10 cellular contexts compared by ENCODE assay signal in genomic region chr2:70887550-70888229, GRCh38. TPM values are rescaled to one million over a fixed set of nuclear protein-coding genes. Genes with fewer than 3 reads are reported as not detected.
DNase-seq lines count a peak whose midpoint lies in the region; ATAC-seq and TF ChIP-seq lines count a peak whose summit lies in the region.
"Had no signal": no experiment of that assay in that cellular context is flagged by ENCODE, and none has a peak within 500 bp of the region (broad histone marks: within the 10 kb centered on the region; RNA-seq: fewer than 3 reads in every experiment).

No MANE protein-coding gene starts in this region.

- POLR2A ChIA-PET in PC-3 (lab: Charles Lee; ENCODE audit: unreplicated experiment) = no interaction called here

- no TSS peak for BruUV-seq in PC-3 (replicated peaks; lab: Mats Ljungman, UMichigan)

- peaks cover 29% of the 10 kb centered on the region for H3K4me1 Mint-ChIP-seq in endodermal cell
- peaks cover 26% of the 10 kb centered on the region for H3K4me1 Mint-ChIP-seq in nephron progenitor cell

- H3F3A ChIP-seq in PC-3 (ENCODE audit: low read length, unreplicated experiment) = no peaks in the 10 kb centered on the region

- CTCF ChIA-PET in PC-3 (lab: Charles Lee) = no interaction called here

- peaks cover 6% of the 10 kb centered on the region for H3K9me3 ChIP-seq in endodermal cell (ENCODE audit: control insufficient read depth, low read length)
- H3K9me3 ChIP-seq in PC-3 (ENCODE audit: low read length) = no peaks in the 10 kb centered on the region

- no peak overlapping the region for H2AFZ ChIP-seq in PC-3 (ENCODE audit: low read length)

- H3K79me2 ChIP-seq in PC-3 (ENCODE audit: low read length) = no peaks in the 10 kb centered on the region

- H4K20me1 ChIP-seq in PC-3 (ENCODE audit: low read length) = no peaks in the 10 kb centered on the region

- H3K4me3 ChIP-seq in endodermal cell (ENCODE audit: low read length) (peak overlapping the region; percentile 77), PC-3 (ENCODE audit: low read length) (no peak overlapping the region)

- DNase-seq in DMS 273 (lab: John Stamatoyannopoulos, UW; ENCODE audit: unreplicated experiment) (peak; percentile 87), DMS 273 treated with DMSO at 0.1 percent for 48 hours (lab: John Stamatoyannopoulos, UW) (no peak), NCI-H510A (lab: John Stamatoyannopoulos, UW) (peak; percentile 85), endodermal cell (peak; percentile 90), nephron progenitor cell (peak; percentile 78), NCI-H128 (lab: John Stamatoyannopoulos, UW; ENCODE audit: unreplicated experiment) (no peak), PC-3 (no peak)

- H3K4me2 ChIP-seq in PC-3 (ENCODE audit: low read length) = no peak overlapping the region

- H3K27ac Mint-ChIP-seq in endodermal cell (no peak overlapping the region), nephron progenitor cell (no peak overlapping the region)

- no peak for TF ChIP-seq CTCF in endodermal cell (conservative IDR thresholded peaks at IDR 0.05)
- no peak for TF ChIP-seq CTCF in nephron progenitor cell (IDR thresholded peaks at IDR 0.05)
- TF ChIP-seq CTCF in PC-3 (conservative IDR thresholded peaks at IDR 0.05; ENCODE audit: low read depth, low read length) = no peak

- H3K9me2 ChIP-seq in PC-3 (replicated peaks; ENCODE audit: low read length) = no peaks in the 10 kb centered on the region

- WGBS in endodermal cell (ENCODE audit: insufficient coverage in 1 of 2, insufficient read length in 1 of 2), 2 experiments = 1 to 4% methylated on average over 21 to 56 of the region's 56 CpGs

- peaks cover 100% of the 10 kb centered on the region for H3K27me3 ChIP-seq in endodermal cell (ENCODE audit: control insufficient read depth, insufficient read depth, low read length, poor library complexity, severe bottlenecking)
- peaks cover 44% of the 10 kb centered on the region for H3K27me3 ChIP-seq in PC-3 (ENCODE audit: low read length)

- H3K4me3 Mint-ChIP-seq in endodermal cell (peak overlapping the region; percentile 58), nephron progenitor cell (peak overlapping the region; percentile 71)

- intact Hi-C loops in PC-3 (cut with micrococcal nuclease) = no loop called here

- H3K9ac ChIP-seq in endodermal cell (ENCODE audit: extremely low read depth, low read length, poor library complexity, severe bottlenecking) (no peak overlapping the region), PC-3 (ENCODE audit: low read length) (no peak overlapping the region)

- H3K9me3 Mint-ChIP-seq in endodermal cell (no peaks in the 10 kb centered on the region), nephron progenitor cell (peaks cover 10% of the 10 kb centered on the region)

- ATAC-seq in HG03196 (IDR thresholded peaks at IDR 0.05; ENCODE audit: unreplicated experiment) (no peak), PC-3 (no peak)

- no peaks in the 10 kb centered on the region for H3K4me1 ChIP-seq in endodermal cell (ENCODE audit: control insufficient read depth, insufficient read depth, low read length)
- H3K4me1 ChIP-seq in PC-3 (ENCODE audit: insufficient read depth, low read length) = no peaks in the 10 kb centered on the region

- H3K36me3 ChIP-seq in endodermal cell (ENCODE audit: control insufficient read depth, insufficient read depth, low read length) (no peaks in the 10 kb centered on the region), PC-3 (ENCODE audit: low read depth, low read length) (no peaks in the 10 kb centered on the region)

- H3K27ac ChIP-seq in endodermal cell (ENCODE audit: low read depth, low read length) (no peak overlapping the region), PC-3 (ENCODE audit: low read length) (no peak overlapping the region)
- H3K27ac ChIP-seq: 22Rv1 had no signal

- no peaks in the 10 kb centered on the region for H3K36me3 Mint-ChIP-seq in endodermal cell (ENCODE audit: low read depth)
- H3K36me3 Mint-ChIP-seq in nephron progenitor cell (ENCODE audit: low read depth) = no peaks in the 10 kb centered on the region

- H3K27me3 Mint-ChIP-seq in endodermal cell (ENCODE audit: insufficient read depth) (peaks cover 98% of the 10 kb centered on the region), nephron progenitor cell (ENCODE audit: low read depth, poor library complexity) (peaks cover 100% of the 10 kb centered on the region)

RNA-seq across cellular contexts. Expression of gene VAX2, which starts 12.7 kb away (rescaled TPM):
- total RNA-seq in endodermal cell (under 1 TPM; 0.24 to 0.40 TPM), PC-3 (2014; rRNA removed) (0.23 TPM in 1 of 2 replicates, not detected in the other)
- polyA plus RNA-seq in endodermal cell (2013, experiment 1 of 2) = 0.68 TPM
- polyA plus RNA-seq in endodermal cell (2013, experiment 2 of 2) = 0.58 TPM

RNA-seq across cellular contexts. Expression of gene ATP6V1B1, which starts 48.0 kb away (rescaled TPM):
- total RNA-seq in endodermal cell (not detected), PC-3 (2014; rRNA removed) (not detected in 2 replicates)
- polyA plus RNA-seq in endodermal cell (2013, experiment 1 of 2) = 1.1 TPM
- 0.79 TPM for polyA plus RNA-seq in endodermal cell (2013, experiment 2 of 2)
- total RNA-seq: pulmonary artery endothelial cell had no signal

RNA-seq across cellular contexts. Expression of gene CD207, which starts 52.1 kb away (rescaled TPM):
- total RNA-seq in endodermal cell (not detected), PC-3 (2014; rRNA removed) (not detected in 2 replicates)
- not detected for polyA plus RNA-seq in endodermal cell (2013, experiment 1 of 2)
- polyA plus RNA-seq in endodermal cell (2013, experiment 2 of 2) = not detected
- total RNA-seq: pulmonary artery endothelial cell had no signal

Comparison
In these comparisons a context has a peak if more than half of its experiments do, and no peak if none do; other contexts are left out.
1. DNase-seq: peak in DMS 273 (single experiment), NCI-H510A (single experiment), endodermal cell (single experiment) and nephron progenitor cell (single experiment); none in DMS 273 treated with DMSO at 0.1 percent for 48 hours (single experiment), NCI-H128 (single experiment) and PC-3 (single experiment).